8 cellular contexts compared by ENCODE assay signal in genomic region chr19:52569648-52570004, GRCh38. TPM values are rescaled to one million over a fixed set of nuclear protein-coding genes. Genes with fewer than 3 reads are reported as not detected.
DNase-seq lines count a peak whose midpoint lies in the region; ATAC-seq, FAIRE-seq and TF ChIP-seq lines count a peak whose summit lies in the region.
"Not testable (repeated sequence)": the region's sequence is repeated elsewhere in the genome, so short reads cannot be mapped to it uniquely, and the experiment has no call there.

No MANE protein-coding gene starts in this region.

- CTCF ChIA-PET in HepG2 (lab: Yijun Ruan, JAX; ENCODE audit: low intra/inter-chr PET ratio, low total read pairs): not testable (repeated sequence)

- H3K9ac ChIP-seq in HepG2 (ENCODE audit: insufficient read depth, low read depth, low read length): peak overlapping the region; percentile 62

- in situ Hi-C loops in astrocyte of the spinal cord (cut with HindIII; ENCODE audit: low sequenced_read_pairs); HepG2 (cut with HindIII; ENCODE audit: extremely low pct_ligation_motif_present, low pct_unique_long_range_greater_than_20kb): not testable (repeated sequence)

- FAIRE-seq in HepG2 (lab: Jason Lieb, UNC): not testable (repeated sequence)

- peaks cover 15% of the 10 kb centered on the region for H3K4me1 Mint-ChIP-seq in T-helper 1 cell treated with Interleukin-12 subunit alpha and Interleukin-12 subunit beta and Interleukin-4 antibody, amounts not matched to agents 30 μg/mL and 1 μg/mL, for 36 hours (ENCODE audit: low read depth)

- not testable (repeated sequence) for H3K27me3 ChIP-seq in HepG2 (ENCODE audit: control insufficient read depth in 1 of 2, insufficient read depth in 2 of 2, low read length in 2 of 2); psoas muscle (ENCODE audit: insufficient read depth in 3 of 3, low read length in 2 of 3); vagina

- TSS peak; percentile 99 for BruUV-seq in HepG2 (replicated peaks; lab: Mats Ljungman, UMichigan)

- POLR2A ChIA-PET in HepG2 (lab: Yijun Ruan, JAX): interaction anchor here (1.0 kb wide), 1 partner anchor 43 kb away, joined by 5 read pairs; no protein-coding TSS in a partner anchor

- not testable (repeated sequence) for H3K79me2 ChIP-seq in HepG2 (ENCODE audit: insufficient read depth, low read length)

- peak overlapping the region; percentile 94 for H3K4me3 Mint-ChIP-seq in T-helper 1 cell treated with Interleukin-12 subunit alpha and Interleukin-12 subunit beta and Interleukin-4 antibody, amounts not matched to agents 30 μg/mL and 1 μg/mL, for 36 hours

- H3K27ac ChIP-seq in HepG2 (ENCODE audit: extremely low read length, insufficient read depth, low read length) (peak overlapping the region; percentile 78), psoas muscle (peak overlapping the region; percentile 78), vagina (peak overlapping the region; percentile 73)

- peaks cover 49% of the 10 kb centered on the region for H3K9me3 ChIP-seq in HepG2 (ENCODE audit: low read length)
- H3K9me3 ChIP-seq in psoas muscle, vagina: not testable (repeated sequence)

- not testable (repeated sequence) for H4K20me1 ChIP-seq in HepG2 (ENCODE audit: insufficient read depth, low read length)

- peaks cover 47% of the 10 kb centered on the region for H3K9me3 Mint-ChIP-seq in T-helper 1 cell treated with Interleukin-12 subunit alpha and Interleukin-12 subunit beta and Interleukin-4 antibody, amounts not matched to agents 30 μg/mL and 1 μg/mL, for 36 hours

- H3K4me3 ChIP-seq in astrocyte of the spinal cord (ENCODE audit: low read depth, low read length) (peak overlapping the region; percentile 96), fibroblast of villous mesenchyme (ENCODE audit: low read depth, low read length) (peak overlapping the region; percentile 99), HepG2 (replicated peaks in 1 of 3; ENCODE audit: insufficient read depth in 1 of 3, low read depth in 2 of 3, low read length in 3 of 3) (peak overlapping the region; percentile 21 to 73 (median 61); a peak in 5 of 6 replicates), psoas muscle (peak overlapping the region; percentile 87), vagina (peak overlapping the region; percentile 65 to 66)

- TF ChIP-seq RAD21 in HepG2 (CRISPR knock-in tag; IDR thresholded peaks at IDR 0.05): not testable (repeated sequence)

- TF ChIP-seq POLR2A in HepG2 (IDR thresholded peaks at IDR 0.05; ENCODE audit: insufficient read depth in 1 of 2, low read depth in 2 of 2, low read length in 2 of 2); vagina (IDR thresholded peaks at IDR 0.05): not testable (repeated sequence)

- not testable (repeated sequence) for TF ChIP-seq EP300 in HepG2 (IDR thresholded peaks at IDR 0.05; ENCODE audit: low read depth in 2 of 2, low read length in 2 of 2); HepG2 (CRISPR knock-in tag; IDR thresholded peaks at IDR 0.05; ENCODE audit: borderline replicate concordance)

- H3K36me3 Mint-ChIP-seq in T-helper 1 cell treated with Interleukin-12 subunit alpha and Interleukin-12 subunit beta and Interleukin-4 antibody, amounts not matched to agents 30 μg/mL and 1 μg/mL, for 36 hours (ENCODE audit: low read depth): peaks cover 56% of the 10 kb centered on the region

- peak; percentile 94 for DNase-seq in ELF-1 (ENCODE audit: low read depth, low spot score)
- DNase-seq in LoVo (ENCODE audit: low spot score): peak; percentile 24
- DNase-seq in astrocyte of the spinal cord (ENCODE audit: low read depth, low spot score); fibroblast of villous mesenchyme (ENCODE audit: low read depth); vagina (ENCODE audit: extremely low spot score in 2 of 2): not testable (repeated sequence)
- DNase-seq in HepG2 (ENCODE audit: low spot score): peak; percentile 21
- DNase-seq in psoas muscle: peak; percentile 34 to 60

- not testable (repeated sequence) for H2AFZ ChIP-seq in HepG2 (ENCODE audit: low read length)

- peak overlapping the region; percentile 62 for H3K4me2 ChIP-seq in HepG2 (ENCODE audit: low read depth, low read length)

- not testable (repeated sequence) for H3K4me1 ChIP-seq in HepG2 (ENCODE audit: insufficient read depth, low read length); psoas muscle
- H3K4me1 ChIP-seq in vagina: peaks cover 21% of the 10 kb centered on the region

- not testable (repeated sequence) for H3K36me3 ChIP-seq in HepG2 (replicated peaks in 1 of 2; ENCODE audit: control insufficient read depth in 1 of 2, insufficient read depth in 2 of 2, low read length in 2 of 2)
- H3K36me3 ChIP-seq in psoas muscle (ENCODE audit: insufficient read depth in 1 of 2, low read depth in 1 of 2) (peaks cover 0 to 28% of the 10 kb centered on the region in 2 donors), vagina (peaks cover 0 to 15% of the 10 kb centered on the region in 2 donors)

- intact Hi-C loops in HepG2 (cut with micrococcal nuclease; ENCODE audit: unreplicated experiment); vagina (cut with DNase I): not testable (repeated sequence)
- intact Hi-C loops in psoas muscle (cut with DNase I): loop anchor here in 1 of 2 donors (5.0 kb wide), 1 partner anchor 32 kb away; no protein-coding TSS in a partner anchor

- WGBS in HepG2 (ENCODE audit: low lambda C conversion rate): 51% methylated on average over 12 of the region's 13 CpGs
- WGBS in psoas muscle, 3 donors: 5 to 7% (median 5%) methylated on average over 13 of the region's 13 CpGs

- not testable (repeated sequence) for TF ChIP-seq CTCF in astrocyte of the spinal cord (IDR thresholded peaks at IDR 0.05; ENCODE audit: low read depth, low read length); fibroblast of villous mesenchyme (IDR thresholded peaks at IDR 0.05; ENCODE audit: insufficient read depth, low read depth, low read length); HepG2 (CRISPR knock-in tag; IDR thresholded peaks at IDR 0.05); psoas muscle (IDR thresholded peaks at IDR 0.05); vagina (IDR thresholded peaks at IDR 0.05)

- not testable (repeated sequence) for H3K27me3 Mint-ChIP-seq in T-helper 1 cell treated with Interleukin-12 subunit alpha and Interleukin-12 subunit beta and Interleukin-4 antibody, amounts not matched to agents 30 μg/mL and 1 μg/mL, for 36 hours (ENCODE audit: low read depth)

- ATAC-seq in HepG2 (peak; percentile 77), psoas muscle (peak; percentile 12 to 24 (median 18))

- H3K27ac Mint-ChIP-seq in T-helper 1 cell treated with Interleukin-12 subunit alpha and Interleukin-12 subunit beta and Interleukin-4 antibody, amounts not matched to agents 30 μg/mL and 1 μg/mL, for 36 hours: peak overlapping the region; percentile 97

RNA-seq across cellular contexts. Expression of gene ZNF701, which starts 0.5 kb away (rescaled TPM):
- total RNA-seq in fibroblast of villous mesenchyme: 10.6 and 17.7 TPM in 2 replicates
- 6.3 and 7.7 TPM in 2 replicates for total RNA-seq in HepG2 (2016; rRNA removed; fragmentation: Illumina TruSeq; extraction: Trizol)
- total RNA-seq in HepG2 (2016; cell fraction: cytosol; rRNA removed; fragmentation: Illumina TruSeq; extraction: Trizol; ENCODE audit: low read depth): 1.1 and 2.6 TPM in 2 replicates
- total RNA-seq in HepG2 (2016; cell fraction: insoluble cytoplasmic fraction; rRNA removed; fragmentation: Illumina TruSeq; extraction: Trizol): 6.6 and 8.1 TPM in 2 replicates
- 3.1 and 4.0 TPM in 2 replicates for total RNA-seq in HepG2 (2016; cell fraction: membrane; rRNA removed; fragmentation: Illumina TruSeq; extraction: Trizol)
- 5.7 and 10.0 TPM in 2 replicates for total RNA-seq in HepG2 (2016; cell fraction: nucleus; rRNA removed; fragmentation: Illumina TruSeq; extraction: Trizol)
- 4.5 and 5.0 TPM in 2 replicates for polyA plus RNA-seq in HepG2 (2011; rRNA removed)
- polyA plus RNA-seq in HepG2 (2011; cell fraction: cytosol; rRNA removed): 1.6 and 2.2 TPM in 2 replicates
- polyA plus RNA-seq in HepG2 (2011; cell fraction: nucleus; rRNA removed): 5.8 and 6.5 TPM in 2 replicates
- polyA plus RNA-seq in HepG2 (2012): 1.7 and 2.9 TPM in 2 replicates
- polyA plus RNA-seq in HepG2 (2016; cell fraction: cytosol; fragmentation: Illumina TruSeq; extraction: Trizol; ENCODE audit: low read depth): 0.11 and 0.12 TPM in 2 replicates
- 2.8 and 3.7 TPM in 2 replicates for polyA plus RNA-seq in HepG2 (2016; cell fraction: insoluble cytoplasmic fraction; fragmentation: Illumina TruSeq; extraction: Trizol; ENCODE audit: low read depth)
- polyA plus RNA-seq in HepG2 (2016; cell fraction: membrane; fragmentation: Illumina TruSeq; extraction: Trizol; ENCODE audit: low read depth): 0.38 and 0.49 TPM in 2 replicates
- polyA plus RNA-seq in HepG2 (2016; cell fraction: nucleus; fragmentation: Illumina TruSeq; extraction: Trizol; ENCODE audit: insufficient read depth, low read depth): 5.5 and 7.9 TPM in 2 replicates
- 6.0 and 8.1 TPM in 2 replicates for polyA minus RNA-seq in HepG2 (2011; rRNA and poly(A)+ RNA removed; ENCODE audit: low replicate concordance)
- polyA minus RNA-seq in HepG2 (2011; cell fraction: cytosol; rRNA and poly(A)+ RNA removed): 4.0 and 5.3 TPM in 2 replicates
- 16.4 and 19.3 TPM in 2 replicates for polyA minus RNA-seq in HepG2 (2011; cell fraction: nucleus; rRNA and poly(A)+ RNA removed)
- total RNA-seq in psoas muscle: 10 to 100 TPM in 1 of 4 donors, 1 to 10 TPM in 3; 4.5 to 10.3 (median 7.9) TPM
- 10 to 100 TPM in 1 of 3 donors, 1 to 10 TPM in 2; 2.0 to 10.5 (median 3.6) TPM for polyA plus RNA-seq in psoas muscle
- 15.7 TPM for total RNA-seq in vagina

RNA-seq across cellular contexts. Expression of gene ZNF808, which starts 42.2 kb away (rescaled TPM):
- total RNA-seq in fibroblast of villous mesenchyme: 11.3 and 23.3 TPM in 2 replicates
- 7.4 and 17.5 TPM in 2 replicates for total RNA-seq in HepG2 (2016; rRNA removed; fragmentation: Illumina TruSeq; extraction: Trizol)
- 1.5 and 2.7 TPM in 2 replicates for total RNA-seq in HepG2 (2016; cell fraction: cytosol; rRNA removed; fragmentation: Illumina TruSeq; extraction: Trizol; ENCODE audit: low read depth)
- 7.6 and 14.1 TPM in 2 replicates for total RNA-seq in HepG2 (2016; cell fraction: insoluble cytoplasmic fraction; rRNA removed; fragmentation: Illumina TruSeq; extraction: Trizol)
- total RNA-seq in HepG2 (2016; cell fraction: membrane; rRNA removed; fragmentation: Illumina TruSeq; extraction: Trizol): 5.1 and 6.2 TPM in 2 replicates
- 8.7 and 11.8 TPM in 2 replicates for total RNA-seq in HepG2 (2016; cell fraction: nucleus; rRNA removed; fragmentation: Illumina TruSeq; extraction: Trizol)
- polyA plus RNA-seq in HepG2 (2011; rRNA removed): 3.0 and 3.3 TPM in 2 replicates
- polyA plus RNA-seq in HepG2 (2011; cell fraction: cytosol; rRNA removed): 1.2 and 2.1 TPM in 2 replicates
- polyA plus RNA-seq in HepG2 (2011; cell fraction: nucleus; rRNA removed): 3.7 and 5.5 TPM in 2 replicates
- polyA plus RNA-seq in HepG2 (2012): 1.4 and 1.7 TPM in 2 replicates
- polyA plus RNA-seq in HepG2 (2016; cell fraction: cytosol; fragmentation: Illumina TruSeq; extraction: Trizol; ENCODE audit: low read depth): 0.03 and 0.27 TPM in 2 replicates
- 2.4 and 3.5 TPM in 2 replicates for polyA plus RNA-seq in HepG2 (2016; cell fraction: insoluble cytoplasmic fraction; fragmentation: Illumina TruSeq; extraction: Trizol; ENCODE audit: low read depth)
- 0.37 and 0.50 TPM in 2 replicates for polyA plus RNA-seq in HepG2 (2016; cell fraction: membrane; fragmentation: Illumina TruSeq; extraction: Trizol; ENCODE audit: low read depth)
- polyA plus RNA-seq in HepG2 (2016; cell fraction: nucleus; fragmentation: Illumina TruSeq; extraction: Trizol; ENCODE audit: insufficient read depth, low read depth): 5.9 and 8.6 TPM in 2 replicates
- 2.8 and 6.5 TPM in 2 replicates for polyA minus RNA-seq in HepG2 (2011; rRNA and poly(A)+ RNA removed; ENCODE audit: low replicate concordance)
- 3.8 and 6.8 TPM in 2 replicates for polyA minus RNA-seq in HepG2 (2011; cell fraction: cytosol; rRNA and poly(A)+ RNA removed)
- 13.0 and 22.6 TPM in 2 replicates for polyA minus RNA-seq in HepG2 (2011; cell fraction: nucleus; rRNA and poly(A)+ RNA removed)
- 10 to 100 TPM in 2 of 4 donors, 1 to 10 TPM in 2; 7.5 to 12.6 (median 10.1) TPM for total RNA-seq in psoas muscle
- polyA plus RNA-seq in psoas muscle: 1 to 10 TPM in 2 of 3 donors, under 1 TPM in 1; 0.83 to 8.4 (median 2.0) TPM
- total RNA-seq in vagina: 14.7 TPM
